27 cellular contexts compared by ENCODE assay signal in genomic region chr20:6057139-6057538, GRCh38. TPM values are rescaled to one million over a fixed set of nuclear protein-coding genes. Genes with fewer than 3 reads are reported as not detected.
"Had no signal": no experiment of that assay in that cellular context is flagged by ENCODE, and none has a peak within 500 bp of the region (broad histone marks: within the 10 kb centered on the region; RNA-seq: fewer than 3 reads in every experiment).

No MANE protein-coding gene starts in this region.

- H3K9me3 Mint-ChIP-seq: immature natural killer cell; nephron progenitor cell; stimulated activated effector memory CD8-positive, alpha-beta T cell treated with anti-CD3 and anti-CD28 coated beads, Interleukin-12 subunit alpha, Interleukin-12 subunit beta, amount 100 ng/mL, for 72 hours; type B pancreatic cell had no signal

- H3K4me3 Mint-ChIP-seq: dendritic cell treated with granulocyte-macrophage colony-stimulating factor and Interleukin-4, amounts not matched to agents 40 ng/mL and 50 ng/mL, for 4 days; immature natural killer cell; memory B cell; naive thymus-derived CD4-positive, alpha-beta T cell; nephron progenitor cell; stimulated activated effector memory CD8-positive, alpha-beta T cell treated with anti-CD3 and anti-CD28 coated beads, Interleukin-12 subunit alpha, Interleukin-12 subunit beta, amount 100 ng/mL, for 72 hours; type B pancreatic cell had no signal

- H3K4me1 ChIP-seq: prostate gland had no signal

- H3K27ac ChIP-seq: esophagus squamous epithelium, prostate gland, right atrium auricular region, sigmoid colon, thyroid gland, uterus had no signal

- DNase-seq: central memory CD4-positive, alpha-beta T cell; effector memory CD4-positive, alpha-beta T cell; erythroblast; esophagus squamous epithelium; foreskin melanocyte; hypothalamus; immature natural killer cell; midbrain; naive thymus-derived CD4-positive, alpha-beta T cell; nephron progenitor cell; nucleus accumbens; sigmoid colon; stimulated activated CD4-positive, alpha-beta T cell treated with anti-CD3 and anti-CD28 coated beads, Interleukin-2, amount 100 ng/mL, for 24 hours; stimulated activated CD4-positive, alpha-beta T cell treated with anti-CD3 and anti-CD28 coated beads, Interleukin-4, amount 100 ng/mL, for 24 hours; stimulated activated naive CD4-positive, alpha-beta T cell treated with Interleukin-2 at 50 U/mL for 16 hours; stomach; thyroid gland; uterus had no signal

- H3K36me3 Mint-ChIP-seq: memory B cell; stimulated activated effector memory CD8-positive, alpha-beta T cell treated with anti-CD3 and anti-CD28 coated beads, Interleukin-12 subunit alpha, Interleukin-12 subunit beta, amount 100 ng/mL, for 72 hours; type B pancreatic cell had no signal

- ATAC-seq: naive thymus-derived CD4-positive, alpha-beta T cell; stimulated activated effector memory CD8-positive, alpha-beta T cell treated with anti-CD3 and anti-CD28 coated beads, Interleukin-12 subunit alpha, Interleukin-12 subunit beta, amount 100 ng/mL, for 72 hours had no signal

- H3K36me3 ChIP-seq: esophagus squamous epithelium, prostate gland, right atrium auricular region, sigmoid colon, stomach, thyroid gland, uterus had no signal

- H3K4me1 Mint-ChIP-seq: memory B cell had no signal

- H3K9me3 ChIP-seq: esophagus squamous epithelium, prostate gland, right atrium auricular region, sigmoid colon, stomach, thyroid gland, uterus had no signal

- H3K4me3 ChIP-seq: esophagus squamous epithelium, prostate gland, right atrium auricular region, sigmoid colon, stomach, thyroid gland, uterus had no signal

- H3K27me3 ChIP-seq: right atrium auricular region, thyroid gland had no signal

- H3K27ac Mint-ChIP-seq: dendritic cell treated with granulocyte-macrophage colony-stimulating factor and Interleukin-4, amounts not matched to agents 40 ng/mL and 50 ng/mL, for 4 days; immature natural killer cell; memory B cell; naive thymus-derived CD4-positive, alpha-beta T cell; stimulated activated effector memory CD8-positive, alpha-beta T cell treated with anti-CD3 and anti-CD28 coated beads, Interleukin-12 subunit alpha, Interleukin-12 subunit beta, amount 100 ng/mL, for 72 hours; type B pancreatic cell had no signal

RNA-seq across cellular contexts. Expression of gene LRRN4, which starts 3.3 kb away (rescaled TPM):
- total RNA-seq: cerebellum; lower leg skin; naive thymus-derived CD4-positive, alpha-beta T cell; osteocyte; thyroid gland had no signal
- polyA plus RNA-seq: immature natural killer cell; naive thymus-derived CD4-positive, alpha-beta T cell had no signal
